1 cellular context compared by ENCODE assay signal in genomic region chr2:237896941-237897340, GRCh38.
TF ChIP-seq lines count a peak whose summit lies in the region.

No MANE protein-coding gene starts in this region.

TF ChIP-seq in H1, 55 proteins besides CTCF, POLR2A, EP300 and RAD21 (continued from another document):
- TF ChIP-seq CHD7 (IDR thresholded peaks at IDR 0.05; ENCODE audit: insufficient replicate concordance, low read length) (no peak), SIN3A (conservative IDR thresholded peaks at IDR 0.05 in 1 of 2, IDR thresholded peaks at IDR 0.05 in 1 of 2; ENCODE audit: low read depth in 1 of 2, low read length in 2 of 2) (no peak), SUZ12 (IDR thresholded peaks at IDR 0.05; ENCODE audit: low read length) (no peak), RFX5 (IDR thresholded peaks at IDR 0.05; ENCODE audit: borderline replicate concordance, low read depth, low read length) (no peak), MAFK (IDR thresholded peaks at IDR 0.05; ENCODE audit: low read depth, low read length) (no peak), CBX5 (IDR thresholded peaks at IDR 0.05; ENCODE audit: low read depth, low read length) (no peak), GTF2F1 (IDR thresholded peaks at IDR 0.05; ENCODE audit: borderline replicate concordance, low read depth, low read length) (no peak), SP2 (IDR thresholded peaks at IDR 0.05; ENCODE audit: low read length) (no peak), FOSL1 (IDR thresholded peaks at IDR 0.05; ENCODE audit: insufficient read depth, low read depth, low read length) (no peak), KDM1A (IDR thresholded peaks at IDR 0.05; ENCODE audit: borderline replicate concordance, low read length) (no peak)
TF ChIP-seq in H1: peak in this region for 0.
